In the genomic region with DNA sequence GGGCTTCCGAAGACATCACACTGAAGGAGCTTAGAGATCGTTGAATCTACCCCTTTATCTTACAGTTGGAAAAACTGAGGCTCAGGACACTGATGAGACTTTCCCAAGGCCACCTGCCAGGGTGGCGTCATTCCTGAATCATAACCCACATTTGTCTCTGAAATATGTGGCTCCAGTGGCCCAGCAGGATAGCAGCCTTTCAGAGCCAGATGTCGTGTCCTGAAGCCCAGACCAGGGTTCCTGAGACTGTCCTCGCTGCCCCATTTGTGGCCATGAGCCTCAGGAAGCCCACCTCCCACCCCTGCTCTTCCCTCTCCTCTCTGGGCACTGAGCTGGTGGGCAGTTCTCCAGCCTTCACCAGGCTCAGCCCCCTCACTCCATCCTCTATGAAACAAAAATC, we compare ENCODE assay signal across 19 cellular contexts. TPM values are rescaled to one million over a fixed set of nuclear protein-coding genes. Genes with fewer than 3 reads are reported as not detected.
DNase-seq lines count a peak whose midpoint lies in the region; ATAC-seq and TF ChIP-seq lines count a peak whose summit lies in the region.
"Had no signal": no experiment of that assay in that cellular context is flagged by ENCODE, and none has a peak within 500 bp of the region (broad histone marks: within the 10 kb centered on the region; RNA-seq: fewer than 3 reads in every experiment).

No MANE protein-coding gene starts in this region.

- H3K36me3 ChIP-seq in heart left ventricle (no peaks in the 10 kb centered on the region), colonic mucosa (no peaks in the 10 kb centered on the region), muscle layer of duodenum (ENCODE audit: control insufficient read depth in 1 of 2, insufficient read depth in 2 of 2, low read length in 2 of 2) (no peaks in the 10 kb centered on the region)

- peaks cover 0 to 67% (median 17%) of the 10 kb centered on the region in 12 donors for H3K4me1 ChIP-seq in heart left ventricle
- H3K4me1 ChIP-seq in colonic mucosa = no peaks in the 10 kb centered on the region
- peaks cover 6 to 33% of the 10 kb centered on the region in 2 donors for H3K4me1 ChIP-seq in muscle layer of duodenum (ENCODE audit: control insufficient read depth in 1 of 2, insufficient read depth in 2 of 2, low read length in 2 of 2)

- H3K27me3 ChIP-seq in heart left ventricle (peaks cover 7 to 40% (median 33%) of the 10 kb centered on the region in 9 donors), colonic mucosa (peaks cover 36% of the 10 kb centered on the region), muscle layer of duodenum (ENCODE audit: low read depth, low read length) (peaks cover 19% of the 10 kb centered on the region)

- H3K9ac ChIP-seq in colonic mucosa (ENCODE audit: low read depth in 2 of 2, low read length in 2 of 2) = no peak overlapping the region

- WGBS in heart left ventricle, 4 donors = 84 to 87% (median 85%) methylated on average over 4 to 5 of the region's 5 CpGs

- no peak for DNase-seq in heart left ventricle
- no peak for DNase-seq in Right ventricle myocardium superior
- DNase-seq in colonic mucosa = no peak
- DNase-seq in type B pancreatic cell (ENCODE audit: extremely low spot score, unreplicated experiment) = no peak
- DNase-seq in NCI-H128 (lab: John Stamatoyannopoulos, UW; ENCODE audit: unreplicated experiment) = no peak
- DNase-seq in NCI-H2029 treated with DMSO at 0.1 percent for 48 hours (lab: John Stamatoyannopoulos, UW) = no peak
- DNase-seq: activated CD4-positive, alpha-beta T cell treated with anti-CD3 and anti-CD28 coated beads, Interleukin-2, amount 50 U/mL, for 1 hour; activated T-cell treated with anti-CD3 and anti-CD28 coated beads, Interleukin-2, amount 50 U/mL, for 4 hours; CD4-positive, CD25-positive, alpha-beta regulatory T cell; HCEC 1CT; MV-4-11 had no signal

- peak overlapping the region in 8 of 12 donors; percentile 32 to 84 (median 66) for H3K27ac ChIP-seq in heart left ventricle
- peak overlapping the region; percentile 25 for H3K27ac ChIP-seq in colonic mucosa
- peak overlapping the region; percentile 80 for H3K27ac ChIP-seq in muscle layer of duodenum (ENCODE audit: low read length)
- H3K27ac ChIP-seq: HL-60 had no signal

- TF ChIP-seq CTCF in heart left ventricle (IDR thresholded peaks at IDR 0.05) (no peak), colonic mucosa (IDR thresholded peaks at IDR 0.05) (no peak), type B pancreatic cell (conservative IDR thresholded peaks at IDR 0.05) (no peak)

- H3K27ac Mint-ChIP-seq in type B pancreatic cell = peak overlapping the region; percentile 64
- H3K27ac Mint-ChIP-seq: activated naive CD4-positive, alpha-beta T cell treated with anti-CD3 and anti-CD28 coated beads, Interleukin-2, amount 50 U/mL, for 24 hours; CD4-positive, CD25-positive, alpha-beta regulatory T cell; natural killer cell treated with Interleukin-12 subunit alpha and Interleukin-12 subunit beta and Interleukin-15 and Interleukin-18, amount 100 ng/mL, for 72 hours had no signal

- TF ChIP-seq POLR2A in heart left ventricle (IDR thresholded peaks at IDR 0.05) = no peak

- no peaks in the 10 kb centered on the region for H3K9me3 ChIP-seq in heart left ventricle
- H3K9me3 ChIP-seq in colonic mucosa = no peaks in the 10 kb centered on the region
- no peaks in the 10 kb centered on the region for H3K9me3 ChIP-seq in muscle layer of duodenum (ENCODE audit: control insufficient read depth in 1 of 2, low read length in 2 of 2)

- ATAC-seq in heart left ventricle (no peak), Right ventricle myocardium superior (ENCODE audit: poor library complexity) (no peak), GM19397 (IDR thresholded peaks at IDR 0.05; ENCODE audit: unreplicated experiment) (no peak)
- ATAC-seq: activated T-cell treated with anti-CD3 and anti-CD28 coated beads, Interleukin-2, amount 50 U/mL, for 4 hours had no signal

- peak overlapping the region in 3 of 12 donors; percentile 16 to 41 (median 36) for H3K4me3 ChIP-seq in heart left ventricle
- H3K4me3 ChIP-seq in colonic mucosa = no peak overlapping the region
- peak overlapping the region; percentile 23 to 71 for H3K4me3 ChIP-seq in muscle layer of duodenum (ENCODE audit: low read depth in 1 of 2, low read length in 2 of 2)

- no peaks in the 10 kb centered on the region for H3K9me3 Mint-ChIP-seq in type B pancreatic cell
- H3K9me3 Mint-ChIP-seq: activated naive CD4-positive, alpha-beta T cell treated with anti-CD3 and anti-CD28 coated beads, Interleukin-2, amount 50 U/mL, for 24 hours; activated T-cell treated with anti-CD3 and anti-CD28 coated beads, Interleukin-2, amount 50 U/mL, for 4 hours; natural killer cell treated with Interleukin-12 subunit alpha and Interleukin-12 subunit beta and Interleukin-15 and Interleukin-18, amount 100 ng/mL, for 72 hours had no signal

- peaks cover 86% of the 10 kb centered on the region for H3K27me3 Mint-ChIP-seq in type B pancreatic cell

- H3K36me3 Mint-ChIP-seq in type B pancreatic cell = peaks cover 3% of the 10 kb centered on the region
- H3K36me3 Mint-ChIP-seq: activated naive CD4-positive, alpha-beta T cell treated with anti-CD3 and anti-CD28 coated beads, Interleukin-2, amount 50 U/mL, for 24 hours; CD4-positive, CD25-positive, alpha-beta regulatory T cell; natural killer cell treated with Interleukin-12 subunit alpha and Interleukin-12 subunit beta and Interleukin-15 and Interleukin-18, amount 100 ng/mL, for 72 hours had no signal

- H3K4me3 Mint-ChIP-seq in type B pancreatic cell = no peak overlapping the region
- H3K4me3 Mint-ChIP-seq: activated naive CD4-positive, alpha-beta T cell treated with anti-CD3 and anti-CD28 coated beads, Interleukin-2, amount 50 U/mL, for 24 hours; activated T-cell treated with anti-CD3 and anti-CD28 coated beads, Interleukin-2, amount 50 U/mL, for 4 hours; CD4-positive, CD25-positive, alpha-beta regulatory T cell; natural killer cell treated with Interleukin-12 subunit alpha and Interleukin-12 subunit beta and Interleukin-15 and Interleukin-18, amount 100 ng/mL, for 72 hours had no signal

- intact Hi-C loops in heart left ventricle (cut with DNase I) (loop anchor here in 5 of 10 donors (5.0 to 10.0 kb wide), 3 partner anchors 54 to 74 kb away; no protein-coding TSS in a partner anchor), Right ventricle myocardium superior (cut with DNase I) (loop anchor here (10.0 kb wide), 1 partner anchor 77 kb away; no protein-coding TSS in a partner anchor), colonic mucosa (cut with DNase I) (no loop called here)

- peaks cover 9% of the 10 kb centered on the region for H3K4me1 Mint-ChIP-seq in type B pancreatic cell (ENCODE audit: unreplicated experiment)

RNA-seq across cellular contexts. Expression of a gene that starts 2.4 kb away (rescaled TPM):
- 10 to 100 TPM in 1 of 9 donors, 1 to 10 TPM in 8; 2.3 to 10.4 (median 3.8) TPM for total RNA-seq in heart left ventricle
- polyA plus RNA-seq in heart left ventricle = 1 to 10 TPM; 4.3 to 4.4 TPM
- 5.2 TPM for total RNA-seq in Right ventricle myocardium superior
- total RNA-seq in colonic mucosa = 10 to 100 TPM; 20.1 to 30.6 TPM
- 0.12 and 0.86 TPM in 2 replicates for total RNA-seq in type B pancreatic cell (ENCODE audit: low replicate concordance)
- total RNA-seq: CD4-positive, CD25-positive, alpha-beta regulatory T cell; natural killer cell treated with Interleukin-12 subunit alpha and Interleukin-12 subunit beta and Interleukin-15 and Interleukin-18, amount 100 ng/mL, for 72 hours; OCI-LY7; T-helper 1 cell treated with Interleukin-12 subunit alpha and Interleukin-12 subunit beta and Interleukin-4 antibody, amounts not matched to agents 30 ng/mL and 1 ng/mL, for 36 hours had no signal
- polyA plus RNA-seq: CD4-positive, CD25-positive, alpha-beta regulatory T cell; keratinocyte had no signal

Comparison
In these comparisons a context has a peak if more than half of its experiments do, and no peak if none do; other contexts are left out.
1. H3K27ac ChIP-seq: peak in every context shown above with its lines; median percentile 80 in muscle layer of duodenum; 66 in heart left ventricle; 25 in colonic mucosa.